Comparison of ENCODE assay signal across 8 cellular contexts in the genomic region with DNA sequence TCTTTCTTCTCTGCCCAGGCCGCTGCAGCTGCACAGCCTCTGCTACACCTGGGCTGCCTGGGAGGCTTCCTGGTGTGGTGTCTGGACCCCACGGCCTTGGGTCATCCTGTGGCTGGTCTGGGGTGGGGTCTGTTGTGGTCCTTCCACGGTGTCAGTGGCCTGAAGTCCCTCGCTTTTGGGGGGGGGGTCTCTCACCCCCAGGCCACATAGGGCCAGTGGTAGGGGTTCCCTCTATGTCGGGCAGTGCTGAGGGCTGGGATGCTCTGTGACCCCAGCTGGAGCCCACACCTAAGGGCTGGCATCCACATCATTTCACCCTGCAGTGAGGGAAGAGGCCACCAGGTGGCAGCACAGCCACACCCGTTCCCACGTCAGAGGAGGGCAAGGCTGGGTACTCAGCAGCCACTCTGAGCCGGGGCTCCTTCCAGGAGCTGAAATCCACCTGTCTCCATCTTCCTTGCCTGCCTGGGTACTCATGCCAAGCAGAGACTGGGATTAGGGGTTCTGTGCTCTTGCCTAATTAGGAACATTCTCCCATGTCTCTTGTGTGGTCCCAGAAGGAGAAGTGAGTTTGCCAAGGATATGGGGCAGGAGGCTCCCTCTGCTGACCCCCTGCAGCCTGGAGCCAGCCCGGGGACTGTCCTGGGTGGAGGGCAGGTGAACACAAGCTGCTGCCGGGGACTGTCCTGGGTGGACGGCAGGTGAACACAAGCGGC. TPM values are rescaled to one million over a fixed set of nuclear protein-coding genes. Genes with fewer than 3 reads are reported as not detected.
DNase-seq lines count a peak whose midpoint lies in the region; ATAC-seq and TF ChIP-seq lines count a peak whose summit lies in the region.

No MANE protein-coding gene starts in this region.

- no peak overlapping the region for H3K4me3 Mint-ChIP-seq in activated CD8-positive, alpha-beta T cell treated with anti-CD3 and anti-CD28 coated beads, Interleukin-2, amount 10 ng/mL, durations not matched to agents 7 days and 5 days
- H3K4me3 Mint-ChIP-seq in effector memory CD8-positive, alpha-beta T cell = no peak overlapping the region
- no peak overlapping the region for H3K4me3 Mint-ChIP-seq in mesothelial cell of epicardium

- no peaks in the 10 kb centered on the region for H3K4me1 ChIP-seq in HEK293 (ENCODE audit: control insufficient read depth, insufficient read depth, low read length)

- CTCF ChIA-PET in HEK293 (lab: Yijun Ruan, JAX) = interaction anchor here (0.5 to 15.1 kb wide), 49 partner anchors 8 to 1607 kb away, joined by 3 to 346 read pairs (median 5); a partner anchor contains a TSS
- CTCF ChIA-PET in activated CD8-positive, alpha-beta T cell treated with anti-CD3 and anti-CD28 coated beads, Interleukin-2, amount 10 ng/mL, durations not matched to agents 7 days and 5 days (lab: Charles Lee) = interaction anchor here (0.6 to 8.2 kb wide), 14 partner anchors 9 to 316 kb away, joined by 3 to 70 read pairs (median 4); a partner anchor contains a TSS

- no peaks in the 10 kb centered on the region for H3K36me3 Mint-ChIP-seq in activated CD8-positive, alpha-beta T cell treated with anti-CD3 and anti-CD28 coated beads, Interleukin-2, amount 10 ng/mL, durations not matched to agents 7 days and 5 days (ENCODE audit: low read depth)
- peaks cover 15% of the 10 kb centered on the region for H3K36me3 Mint-ChIP-seq in effector memory CD8-positive, alpha-beta T cell (ENCODE audit: insufficient read depth)
- no peaks in the 10 kb centered on the region for H3K36me3 Mint-ChIP-seq in mesothelial cell of epicardium

- POLR2A ChIA-PET in HEK293 (lab: Yijun Ruan, JAX) = interaction anchor here (0.8 to 1.2 kb wide), 2 partner anchors 25 to 301 kb away, joined by 3 read pairs; no protein-coding TSS in a partner anchor
- POLR2A ChIA-PET in activated CD8-positive, alpha-beta T cell treated with anti-CD3 and anti-CD28 coated beads, Interleukin-2, amount 10 ng/mL, durations not matched to agents 7 days and 5 days (lab: Charles Lee) = no interaction called here

- peaks cover 4% of the 10 kb centered on the region for H3K4me1 Mint-ChIP-seq in activated CD8-positive, alpha-beta T cell treated with anti-CD3 and anti-CD28 coated beads, Interleukin-2, amount 10 ng/mL, durations not matched to agents 7 days and 5 days (ENCODE audit: low read depth)
- H3K4me1 Mint-ChIP-seq in effector memory CD8-positive, alpha-beta T cell (ENCODE audit: low read depth in 2 of 2) = peaks cover 7 to 13% of the 10 kb centered on the region in 2 donors
- H3K4me1 Mint-ChIP-seq in mesothelial cell of epicardium = peaks cover 7% of the 10 kb centered on the region

- TF ChIP-seq CTCF in HEK293 (tag by site-specific recombination; IDR thresholded peaks at IDR 0.05) (peak; percentile 91), mesothelial cell of epicardium (IDR thresholded peaks at IDR 0.05; ENCODE audit: unreplicated experiment) (peak; percentile 93)

- no peak overlapping the region for H3K27ac Mint-ChIP-seq in activated CD8-positive, alpha-beta T cell treated with anti-CD3 and anti-CD28 coated beads, Interleukin-2, amount 10 ng/mL, durations not matched to agents 7 days and 5 days
- no peak overlapping the region for H3K27ac Mint-ChIP-seq in effector memory CD8-positive, alpha-beta T cell
- H3K27ac Mint-ChIP-seq in mesothelial cell of epicardium = no peak overlapping the region

- peak; percentile 77 for ATAC-seq in activated CD8-positive, alpha-beta T cell treated with anti-CD3 and anti-CD28 coated beads, Interleukin-2, amount 10 ng/mL, durations not matched to agents 7 days and 5 days
- peak; percentile 91 for ATAC-seq in effector memory CD8-positive, alpha-beta T cell (replicated peaks)
- ATAC-seq in HG03135 (IDR thresholded peaks at IDR 0.05; ENCODE audit: unreplicated experiment) = no peak

- no peak overlapping the region for H3K4me3 ChIP-seq in HEK293 (ENCODE audit: low read depth, low read length)

- H3K36me3 ChIP-seq in HEK293 (ENCODE audit: control insufficient read depth in 2 of 2, insufficient read depth in 1 of 2, low read length in 2 of 2) = peaks cover 0 to 58% of the 10 kb centered on the region in 2 experiments; a peak in 2 of 3 replicates

- no peak overlapping the region for H3K27ac ChIP-seq in HEK293 (ENCODE audit: extremely low read depth, low read depth, low read length)

- H3K9me3 Mint-ChIP-seq in activated CD8-positive, alpha-beta T cell treated with anti-CD3 and anti-CD28 coated beads, Interleukin-2, amount 10 ng/mL, durations not matched to agents 7 days and 5 days (ENCODE audit: insufficient read depth) = no peaks in the 10 kb centered on the region
- no peaks in the 10 kb centered on the region for H3K9me3 Mint-ChIP-seq in effector memory CD8-positive, alpha-beta T cell
- no peaks in the 10 kb centered on the region for H3K9me3 Mint-ChIP-seq in mesothelial cell of epicardium

- H3K9me3 ChIP-seq in HEK293 (ENCODE audit: control insufficient read depth, insufficient read depth, low read depth, low read length) = no peaks in the 10 kb centered on the region

- no peaks in the 10 kb centered on the region for H3K27me3 Mint-ChIP-seq in activated CD8-positive, alpha-beta T cell treated with anti-CD3 and anti-CD28 coated beads, Interleukin-2, amount 10 ng/mL, durations not matched to agents 7 days and 5 days (ENCODE audit: low read depth)
- H3K27me3 Mint-ChIP-seq in effector memory CD8-positive, alpha-beta T cell = peaks cover 0 to 19% of the 10 kb centered on the region in 2 donors
- no peaks in the 10 kb centered on the region for H3K27me3 Mint-ChIP-seq in mesothelial cell of epicardium (ENCODE audit: low read depth)

- DNase-seq in C1 segment of cervical spinal cord (lab: John Stamatoyannopoulos, UW) = peak in 11 of 14 donors; percentile 15 to 80 (median 39)
- peak; percentile 66 for DNase-seq in NCI-H524 treated with DMSO at 0.1 percent for 48 hours (lab: John Stamatoyannopoulos, UW)
- peak; percentile 79 for DNase-seq in activated CD8-positive, alpha-beta T cell treated with anti-CD3 and anti-CD28 coated beads, Interleukin-2, amount 10 ng/mL, durations not matched to agents 7 days and 5 days
- DNase-seq in effector memory CD8-positive, alpha-beta T cell = peak; percentile 75 to 84 (median 78)
- DNase-seq in mesothelial cell of epicardium (ENCODE audit: low spot score in 2 of 2, unreplicated experiment in 2 of 2) = peak; percentile 60 to 89
- peak; percentile 34 to 63 for DNase-seq in stimulated activated CD8-positive, alpha-beta memory T cell treated with anti-CD3 and anti-CD28 coated beads, Interleukin-2, amount 100 ng/mL, for 48 hours (ENCODE audit: low read depth in 2 of 2)

TF ChIP-seq in HEK293, 187 proteins besides CTCF, POLR2A, EP300 and RAD21 (continues in another document):
- TF ChIP-seq FEZF1 (tag by site-specific recombination; IDR thresholded peaks at IDR 0.05) (no peak), IKZF3 (tag by site-specific recombination; IDR thresholded peaks at IDR 0.05) (0 out of 2 replicates have a peak, but pooled peaks have one; percentile 50), ZNF561 (tag by site-specific recombination; IDR thresholded peaks at IDR 0.05; ENCODE audit: borderline replicate concordance) (0 out of 2 replicates have a peak, but pooled peaks have one; percentile 23), ZBTB48 (tag by site-specific recombination; IDR thresholded peaks at IDR 0.05) (0 out of 2 replicates have a peak, but pooled peaks have one; percentile 17), ZBTB17 (tag by site-specific recombination; IDR thresholded peaks at IDR 0.05) (peak; percentile 61), ZNF394 (tag by site-specific recombination; IDR thresholded peaks at IDR 0.05; ENCODE audit: borderline replicate concordance) (0 out of 2 replicates have a peak, but pooled peaks have one; percentile 12), ZNF768 (tag by site-specific recombination; IDR thresholded peaks at IDR 0.05) (0 out of 2 replicates have a peak, but pooled peaks have one; percentile 22), GLIS2 (tag by site-specific recombination; IDR thresholded peaks at IDR 0.05) (peak; percentile 62; the same call in 1 of the 2 replicates), ZFP37 (tag by site-specific recombination; IDR thresholded peaks at IDR 0.05) (0 out of 2 replicates have a peak, but pooled peaks have one; percentile 40), ZNF10 (tag by site-specific recombination; IDR thresholded peaks at IDR 0.05) (no peak), ZNF654 (tag by site-specific recombination; IDR thresholded peaks at IDR 0.05; ENCODE audit: low read depth) (peak; percentile 74), KLF8 (tag by site-specific recombination; IDR thresholded peaks at IDR 0.05) (0 out of 2 replicates have a peak, but pooled peaks have one; percentile 26)
- TF ChIP-seq, protein P1, sequence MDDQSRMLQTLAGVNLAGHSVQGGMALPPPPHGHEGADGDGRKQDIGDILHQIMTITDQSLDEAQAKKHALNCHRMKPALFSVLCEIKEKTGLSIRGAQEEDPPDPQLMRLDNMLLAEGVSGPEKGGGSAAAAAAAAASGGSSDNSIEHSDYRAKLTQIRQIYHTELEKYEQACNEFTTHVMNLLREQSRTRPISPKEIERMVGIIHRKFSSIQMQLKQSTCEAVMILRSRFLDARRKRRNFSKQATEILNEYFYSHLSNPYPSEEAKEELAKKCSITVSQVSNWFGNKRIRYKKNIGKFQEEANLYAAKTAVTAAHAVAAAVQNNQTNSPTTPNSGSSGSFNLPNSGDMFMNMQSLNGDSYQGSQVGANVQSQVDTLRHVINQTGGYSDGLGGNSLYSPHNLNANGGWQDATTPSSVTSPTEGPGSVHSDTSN (CRISPR knock-in tag; IDR thresholded peaks at IDR 0.05) = 0 out of 2 replicates have a peak, but pooled peaks have one; percentile 31
- TF ChIP-seq, protein P2, sequence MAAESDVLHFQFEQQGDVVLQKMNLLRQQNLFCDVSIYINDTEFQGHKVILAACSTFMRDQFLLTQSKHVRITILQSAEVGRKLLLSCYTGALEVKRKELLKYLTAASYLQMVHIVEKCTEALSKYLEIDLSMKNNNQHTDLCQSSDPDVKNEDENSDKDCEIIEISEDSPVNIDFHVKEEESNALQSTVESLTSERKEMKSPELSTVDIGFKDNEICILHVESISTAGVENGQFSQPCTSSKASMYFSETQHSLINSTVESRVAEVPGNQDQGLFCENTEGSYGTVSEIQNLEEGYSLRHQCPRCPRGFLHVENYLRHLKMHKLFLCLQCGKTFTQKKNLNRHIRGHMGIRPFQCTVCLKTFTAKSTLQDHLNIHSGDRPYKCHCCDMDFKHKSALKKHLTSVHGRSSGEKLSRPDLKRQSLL (tag by site-specific recombination; IDR thresholded peaks at IDR 0.05) = peak; percentile 50

RNA-seq across cellular contexts. Expression of a gene that starts 13.0 kb away (rescaled TPM):
- total RNA-seq in activated CD8-positive, alpha-beta T cell treated with anti-CD3 and anti-CD28 coated beads, Interleukin-2, amount 10 ng/mL, durations not matched to agents 7 days and 5 days = 10 to 100 TPM; 38.2 to 41.1 TPM
- total RNA-seq in mesothelial cell of epicardium = 72.5 to 77.7 TPM (median 76.2 TPM) in 3 replicates
